1 cellular context compared by ENCODE assay signal in genomic region chr2:171479154-171479814, GRCh38.
TF ChIP-seq lines count a peak whose summit lies in the region.

No MANE protein-coding gene starts in this region.

TF ChIP-seq in GM12878, 131 proteins besides CTCF, POLR2A, EP300 and RAD21 (continued from another document and continues in another):
- TF ChIP-seq NRF1 (conservative IDR thresholded peaks at IDR 0.05; ENCODE audit: low read depth, low read length) (no peak), ZNF592 (IDR thresholded peaks at IDR 0.05) (no peak), JUNB (IDR thresholded peaks at IDR 0.05) (peak; percentile 98), ELK1 (IDR thresholded peaks at IDR 0.05; ENCODE audit: low read depth, low read length) (no peak), YY1 (IDR thresholded peaks at IDR 0.05; ENCODE audit: low read depth, low read length) (peak; percentile 61; the same call in 1 of the 2 replicates), RELA (IDR thresholded peaks at IDR 0.05; ENCODE audit: borderline replicate concordance, partially characterized antibody) (no peak), MAX (IDR thresholded peaks at IDR 0.05; ENCODE audit: low read depth, low read length) (no peak), ETV6 (conservative IDR thresholded peaks at IDR 0.05 in 1 of 2, IDR thresholded peaks at IDR 0.05 in 1 of 2; ENCODE audit: borderline replicate concordance in 1 of 2, low read depth in 1 of 2) (no peak; a peak in 1 of 4 replicates), IKZF1 (conservative IDR thresholded peaks at IDR 0.05) (no peak), PML (IDR thresholded peaks at IDR 0.05; ENCODE audit: low read length) (no peak; the same call in 1 of the 2 replicates), FOXM1 (IDR thresholded peaks at IDR 0.05; ENCODE audit: low read depth, low read length) (peak; percentile 90), CBX5 (IDR thresholded peaks at IDR 0.05; ENCODE audit: low read depth) (peak; percentile 81; the same call in 1 of the 2 replicates), SKIL (IDR thresholded peaks at IDR 0.05; ENCODE audit: low read depth, poor library complexity, severe bottlenecking) (no peak), E4F1 (IDR thresholded peaks at IDR 0.05; ENCODE audit: borderline replicate concordance, partially characterized antibody) (no peak), NFIC (IDR thresholded peaks at IDR 0.05; ENCODE audit: low read depth, low read length) (peak; percentile 95), BCL3 (IDR thresholded peaks at IDR 0.05; ENCODE audit: borderline replicate concordance, insufficient read depth, low read depth, low read length, poor library complexity, severe bottlenecking) (peak; percentile 82), MEF2B (IDR thresholded peaks at IDR 0.05; ENCODE audit: partially characterized antibody, poor library complexity, severe bottlenecking) (no peak), ZBTB33 (IDR thresholded peaks at IDR 0.05) (no peak), PRDM15 (CRISPR knock-in tag; IDR thresholded peaks at IDR 0.05) (no peak), TAF1 (IDR thresholded peaks at IDR 0.05; ENCODE audit: borderline replicate concordance, low read depth, low read length) (no peak), MTA2 (IDR thresholded peaks at IDR 0.05; ENCODE audit: low read depth) (no peak), TCF7 (IDR thresholded peaks at IDR 0.05; ENCODE audit: borderline replicate concordance) (peak; percentile 25; the same call in 1 of the 2 replicates), SPI1 (IDR thresholded peaks at IDR 0.05; ENCODE audit: borderline replicate concordance, insufficient read depth, low read depth, low read length) (no peak), BACH1 (IDR thresholded peaks at IDR 0.05; ENCODE audit: borderline replicate concordance) (no peak), MEF2A (IDR thresholded peaks at IDR 0.05; ENCODE audit: insufficient read depth, low read depth, low read length) (peak; percentile 95), CBX3 (IDR thresholded peaks at IDR 0.05; ENCODE audit: borderline replicate concordance, low read depth) (no peak), HSF1 (IDR thresholded peaks at IDR 0.05; ENCODE audit: low read depth, low read length) (no peak), SREBF2 (IDR thresholded peaks at IDR 0.05; ENCODE audit: low read length) (no peak), CREM (IDR thresholded peaks at IDR 0.05; ENCODE audit: low read depth) (no peak), MXI1 (IDR thresholded peaks at IDR 0.05; ENCODE audit: low read depth, low read length) (no peak), BMI1 (IDR thresholded peaks at IDR 0.05; ENCODE audit: borderline replicate concordance) (no peak), ATF3 (IDR thresholded peaks at IDR 0.05; ENCODE audit: borderline replicate concordance, extremely low read depth, low read depth, low read length) (no peak), E2F4 (IDR thresholded peaks at IDR 0.05; ENCODE audit: low read depth, low read length) (no peak), POLR2AphosphoS5 (IDR thresholded peaks at IDR 0.05; ENCODE audit: low read length) (no peak), TCF12 (IDR thresholded peaks at IDR 0.05; ENCODE audit: low read depth, low read length) (no peak), POLR2AphosphoS2 (IDR thresholded peaks at IDR 0.05; ENCODE audit: low read depth, low read length) (no peak), KAT2A (conservative IDR thresholded peaks at IDR 0.05; ENCODE audit: control insufficient read depth, low read depth, low read length) (no peak), ZNF217 (IDR thresholded peaks at IDR 0.05) (no peak), ATF7 (IDR thresholded peaks at IDR 0.05; ENCODE audit: low read depth) (no peak), RAD51 (IDR thresholded peaks at IDR 0.05) (no peak), NR2F1 (conservative IDR thresholded peaks at IDR 0.05) (no peak)
